ENCODE assay signal across 13 cellular contexts in genomic region chr2:46500801-46501200, GRCh38. TPM values are rescaled to one million over a fixed set of nuclear protein-coding genes. Genes with fewer than 3 reads are reported as not detected.
DNase-seq lines count a peak whose midpoint lies in the region; ATAC-seq and TF ChIP-seq lines count a peak whose summit lies in the region.
"Had no signal": no experiment of that assay in that cellular context is flagged by ENCODE, and none has a peak within 500 bp of the region (broad histone marks: within the 10 kb centered on the region; RNA-seq: fewer than 3 reads in every experiment).

No MANE protein-coding gene starts in this region.

- no peaks in the 10 kb centered on the region for H3K36me3 Mint-ChIP-seq in activated naive CD8-positive, alpha-beta T cell treated with anti-CD3 and anti-CD28 coated beads, Interleukin-2, amount 10 ng/mL, durations not matched to agents 7 days and 5 days
- H3K36me3 Mint-ChIP-seq in naive thymus-derived CD4-positive, alpha-beta T cell, result no peaks in the 10 kb centered on the region

- H3K4me3 ChIP-seq in right atrium auricular region (no peak overlapping the region), right cardiac atrium (ENCODE audit: low read length) (no peak overlapping the region)
- H3K4me3 ChIP-seq in naive thymus-derived CD4-positive, alpha-beta T cell (ENCODE audit: low read length), result no peak overlapping the region

- no peaks in the 10 kb centered on the region for H3K9me3 ChIP-seq in right atrium auricular region
- no peaks in the 10 kb centered on the region for H3K9me3 ChIP-seq in right cardiac atrium (ENCODE audit: control insufficient read depth, low read length)
- H3K9me3 ChIP-seq in naive thymus-derived CD4-positive, alpha-beta T cell (ENCODE audit: control insufficient read depth in 2 of 3, low read length in 3 of 3), result no peaks in the 10 kb centered on the region
- H3K9me3 ChIP-seq: esophagus squamous epithelium had no signal

- POLR2A ChIA-PET in activated naive CD8-positive, alpha-beta T cell treated with anti-CD3 and anti-CD28 coated beads, Interleukin-2, amount 10 ng/mL, durations not matched to agents 7 days and 5 days (lab: Charles Lee), result no interaction called here
- POLR2A ChIA-PET in naive thymus-derived CD4-positive, alpha-beta T cell (lab: Charles Lee), result interaction anchor here (1.0 kb wide), 1 partner anchor 35 kb away, joined by 5 read pairs; no protein-coding TSS in a partner anchor

- intact Hi-C loops in right cardiac atrium (cut with DNase I), result no loop called here
- intact Hi-C loops in naive thymus-derived CD4-positive, alpha-beta T cell (cut with micrococcal nuclease), result no loop called here

- CTCF ChIA-PET in naive thymus-derived CD4-positive, alpha-beta T cell (lab: Charles Lee), result no interaction called here

- H3K4me3 Mint-ChIP-seq in activated naive CD8-positive, alpha-beta T cell treated with anti-CD3 and anti-CD28 coated beads, Interleukin-2, amount 10 ng/mL, durations not matched to agents 7 days and 5 days, result no peak overlapping the region
- peak overlapping the region in 8 of 10 donors; percentile 19 to 99 (median 40) for H3K4me3 Mint-ChIP-seq in naive thymus-derived CD4-positive, alpha-beta T cell

- H3K27ac Mint-ChIP-seq in activated naive CD8-positive, alpha-beta T cell treated with anti-CD3 and anti-CD28 coated beads, Interleukin-2, amount 10 ng/mL, durations not matched to agents 7 days and 5 days, result peak overlapping the region; percentile 30
- peak overlapping the region in 4 of 9 donors; percentile 28 to 95 (median 86) for H3K27ac Mint-ChIP-seq in naive thymus-derived CD4-positive, alpha-beta T cell

- H3K27me3 Mint-ChIP-seq in activated naive CD8-positive, alpha-beta T cell treated with anti-CD3 and anti-CD28 coated beads, Interleukin-2, amount 10 ng/mL, durations not matched to agents 7 days and 5 days, result peaks cover 29% of the 10 kb centered on the region
- peaks cover 0 to 40% (median 0%) of the 10 kb centered on the region in 5 donors for H3K27me3 Mint-ChIP-seq in naive thymus-derived CD4-positive, alpha-beta T cell

- no peak for TF ChIP-seq CTCF in right atrium auricular region (IDR thresholded peaks at IDR 0.05)

- no peaks in the 10 kb centered on the region for H3K27me3 ChIP-seq in right atrium auricular region
- no peaks in the 10 kb centered on the region for H3K27me3 ChIP-seq in right cardiac atrium (ENCODE audit: control insufficient read depth, insufficient read depth)
- H3K27me3 ChIP-seq in naive thymus-derived CD4-positive, alpha-beta T cell (ENCODE audit: control insufficient read depth in 2 of 2, insufficient read depth in 2 of 2, low read length in 2 of 2), result no peaks in the 10 kb centered on the region

- peaks cover 0 to 12% of the 10 kb centered on the region in 2 donors for H3K4me1 ChIP-seq in right atrium auricular region
- H3K4me1 ChIP-seq in right cardiac atrium (ENCODE audit: control insufficient read depth, insufficient read depth, low read length), result peaks cover 2% of the 10 kb centered on the region
- H3K4me1 ChIP-seq in naive thymus-derived CD4-positive, alpha-beta T cell (ENCODE audit: control insufficient read depth in 2 of 2, insufficient read depth in 2 of 2, low read length in 2 of 2), result peaks cover 0 to 5% of the 10 kb centered on the region in 2 donors

- DNase-seq in right atrium auricular region (ENCODE audit: low spot score) (peak; percentile 46), right cardiac atrium (no peak), ureter (ENCODE audit: low spot score) (peak; percentile 14), OCI-M1 (lab: John Stamatoyannopoulos, UW) (no peak)
- DNase-seq in activated naive CD8-positive, alpha-beta T cell treated with anti-CD3 and anti-CD28 coated beads, Interleukin-2, amount 10 ng/mL, durations not matched to agents 7 days and 5 days, result no peak
- DNase-seq in naive thymus-derived CD4-positive, alpha-beta T cell, result no peak
- DNase-seq in activated CD4-positive, alpha-beta T cell treated with anti-CD3 and anti-CD28 coated beads, Interleukin-2, amount 50 U/mL, for 4 hours, result no peak
- DNase-seq: cortex of kidney had no signal

- ATAC-seq in right cardiac atrium (no peak), GM21717 (IDR thresholded peaks at IDR 0.05; ENCODE audit: unreplicated experiment) (no peak)
- no peak for ATAC-seq in activated naive CD8-positive, alpha-beta T cell treated with anti-CD3 and anti-CD28 coated beads, Interleukin-2, amount 10 ng/mL, durations not matched to agents 7 days and 5 days (ENCODE audit: low read depth)
- ATAC-seq in naive thymus-derived CD4-positive, alpha-beta T cell, result no peak

- no peaks in the 10 kb centered on the region for H3K9me3 Mint-ChIP-seq in activated naive CD8-positive, alpha-beta T cell treated with anti-CD3 and anti-CD28 coated beads, Interleukin-2, amount 10 ng/mL, durations not matched to agents 7 days and 5 days
- no peaks in the 10 kb centered on the region for H3K9me3 Mint-ChIP-seq in naive thymus-derived CD4-positive, alpha-beta T cell

- H3K27ac ChIP-seq in right atrium auricular region, result peak overlapping the region in 1 of 2 donors; percentile 86
- H3K27ac ChIP-seq in right cardiac atrium (ENCODE audit: low read length), result no peak overlapping the region
- H3K27ac ChIP-seq in naive thymus-derived CD4-positive, alpha-beta T cell (ENCODE audit: low read depth, low read length), result no peak overlapping the region

- H3K4me1 Mint-ChIP-seq in activated naive CD8-positive, alpha-beta T cell treated with anti-CD3 and anti-CD28 coated beads, Interleukin-2, amount 10 ng/mL, durations not matched to agents 7 days and 5 days, result peaks cover 11% of the 10 kb centered on the region
- H3K4me1 Mint-ChIP-seq in naive thymus-derived CD4-positive, alpha-beta T cell, result peaks cover 10 to 25% (median 16%) of the 10 kb centered on the region in 7 donors

- no peaks in the 10 kb centered on the region for H3K36me3 ChIP-seq in right atrium auricular region
- no peaks in the 10 kb centered on the region for H3K36me3 ChIP-seq in naive thymus-derived CD4-positive, alpha-beta T cell (ENCODE audit: control insufficient read depth in 2 of 3, insufficient read depth in 3 of 3, low read length in 3 of 3)
- H3K36me3 ChIP-seq: esophagus squamous epithelium had no signal

- 86% methylated on average over 6 of the region's 6 CpGs for WGBS in right cardiac atrium

RNA-seq across cellular contexts. Expression of gene TMEM247, which starts 21.4 kb away (rescaled TPM):
- total RNA-seq in right atrium auricular region (not detected), right cardiac atrium (not detected), ureter (not detected)
- polyA plus RNA-seq in right cardiac atrium, result not detected
- not detected for total RNA-seq in activated naive CD8-positive, alpha-beta T cell treated with anti-CD3 and anti-CD28 coated beads, Interleukin-2, amount 10 ng/mL, durations not matched to agents 7 days and 5 days
- total RNA-seq in naive thymus-derived CD4-positive, alpha-beta T cell, result not detected
- not detected for polyA plus RNA-seq in naive thymus-derived CD4-positive, alpha-beta T cell
- total RNA-seq: aorta, esophagus squamous epithelium, sciatic nerve, urinary bladder had no signal
- polyA plus RNA-seq: aorta, urinary bladder had no signal

RNA-seq across cellular contexts. Expression of gene RHOQ, which starts 41.5 kb away (rescaled TPM):
- total RNA-seq in right atrium auricular region (100 to 1,000 TPM; 127 to 132 TPM), right cardiac atrium (100 to 1,000 TPM; 144 to 169 (median 162) TPM), ureter (124 TPM)
- polyA plus RNA-seq in right cardiac atrium, result 103 TPM
- 10 to 100 TPM; 16.7 to 21.8 TPM for total RNA-seq in activated naive CD8-positive, alpha-beta T cell treated with anti-CD3 and anti-CD28 coated beads, Interleukin-2, amount 10 ng/mL, durations not matched to agents 7 days and 5 days
- total RNA-seq in naive thymus-derived CD4-positive, alpha-beta T cell, result 10 to 100 TPM in 4 of 5 experiments, 1 to 10 TPM in 1; 7.1 to 73.1 (median 27.0) TPM
- polyA plus RNA-seq in naive thymus-derived CD4-positive, alpha-beta T cell, result under 1 TPM; 0.35 to 0.89 TPM

RNA-seq across cellular contexts. Expression of gene ATP6V1E2, which starts 41.6 kb away (rescaled TPM):
- total RNA-seq in right atrium auricular region (1 to 10 TPM; 4.9 to 6.6 TPM), right cardiac atrium (1 to 10 TPM; 3.4 to 7.0 (median 6.3) TPM), ureter (10.1 TPM)
- polyA plus RNA-seq in right cardiac atrium, result 3.5 TPM
- 10 to 100 TPM in 1 of 2 experiments, 1 to 10 TPM in 1; 9.6 to 10.7 TPM for total RNA-seq in activated naive CD8-positive, alpha-beta T cell treated with anti-CD3 and anti-CD28 coated beads, Interleukin-2, amount 10 ng/mL, durations not matched to agents 7 days and 5 days
- 10 to 100 TPM in 3 of 5 experiments, 1 to 10 TPM in 2; 6.4 to 34.1 (median 15.2) TPM for total RNA-seq in naive thymus-derived CD4-positive, alpha-beta T cell
- 10 to 100 TPM in 1 of 2 donors, 1 to 10 TPM in 1; 8.5 to 10.6 TPM for polyA plus RNA-seq in naive thymus-derived CD4-positive, alpha-beta T cell

Comparison
In these comparisons a context has a peak if more than half of its experiments do, and no peak if none do; other contexts are left out.
1. DNase-seq: peak in right atrium auricular region (single experiment) and ureter (single experiment); none in right cardiac atrium (0 of 3), activated naive CD8-positive, alpha-beta T cell treated with anti-CD3 and anti-CD28 coated beads, Interleukin-2, amount 10 ng/mL, durations not matched to agents 7 days and 5 days (single experiment), naive thymus-derived CD4-positive, alpha-beta T cell (0 of 9), activated CD4-positive, alpha-beta T cell treated with anti-CD3 and anti-CD28 coated beads, Interleukin-2, amount 50 U/mL, for 4 hours (0 of 2) and OCI-M1 (single experiment).